ENCODE assay signal across 2 cellular contexts in the genomic region with DNA sequence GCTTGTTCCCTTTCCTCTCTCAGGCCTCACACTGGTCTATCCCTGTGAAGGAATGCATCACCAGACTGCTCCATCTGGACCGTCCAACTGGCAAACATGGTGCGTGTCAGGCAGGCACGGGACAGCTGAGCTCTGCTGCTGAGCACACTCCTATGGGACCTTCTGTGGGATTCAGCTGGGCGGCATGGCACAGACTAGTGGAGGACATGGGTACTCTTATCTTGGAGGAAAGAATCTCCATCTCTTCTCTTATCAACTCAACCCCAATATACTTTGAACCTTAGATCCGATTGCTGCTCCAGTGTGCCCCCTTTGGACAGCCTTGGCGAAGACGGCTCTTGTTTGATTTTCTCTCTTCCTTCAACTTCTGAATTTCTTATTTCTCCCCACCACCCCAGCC.
TF ChIP-seq lines count a peak whose summit lies in the region.

No MANE protein-coding gene starts in this region.

TF ChIP-seq in SK-N-SH, 30 proteins besides CTCF, POLR2A, EP300 and RAD21 (continued from another document):
- TF ChIP-seq, protein P1, sequence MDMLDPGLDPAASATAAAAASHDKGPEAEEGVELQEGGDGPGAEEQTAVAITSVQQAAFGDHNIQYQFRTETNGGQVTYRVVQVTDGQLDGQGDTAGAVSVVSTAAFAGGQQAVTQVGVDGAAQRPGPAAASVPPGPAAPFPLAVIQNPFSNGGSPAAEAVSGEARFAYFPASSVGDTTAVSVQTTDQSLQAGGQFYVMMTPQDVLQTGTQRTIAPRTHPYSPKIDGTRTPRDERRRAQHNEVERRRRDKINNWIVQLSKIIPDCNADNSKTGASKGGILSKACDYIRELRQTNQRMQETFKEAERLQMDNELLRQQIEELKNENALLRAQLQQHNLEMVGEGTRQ (IDR thresholded peaks at IDR 0.05; ENCODE audit: borderline replicate concordance, low read depth, low read length), result no peak

TF ChIP-seq in SK-N-SH treated with all-trans-retinoic acid at 6 μM for 48 hours, 23 proteins besides CTCF, POLR2A, EP300 and RAD21 (continued from another document):
- no peak for TF ChIP-seq ZNF8 (CRISPR knock-in tag; IDR thresholded peaks at IDR 0.05)
- TF ChIP-seq PPARA (CRISPR knock-in tag; IDR thresholded peaks at IDR 0.05; ENCODE audit: borderline replicate concordance), result no peak
- TF ChIP-seq ARNTL (CRISPR knock-in tag; IDR thresholded peaks at IDR 0.05; ENCODE audit: borderline replicate concordance, low read depth), result no peak
- TF ChIP-seq, protein P2, sequence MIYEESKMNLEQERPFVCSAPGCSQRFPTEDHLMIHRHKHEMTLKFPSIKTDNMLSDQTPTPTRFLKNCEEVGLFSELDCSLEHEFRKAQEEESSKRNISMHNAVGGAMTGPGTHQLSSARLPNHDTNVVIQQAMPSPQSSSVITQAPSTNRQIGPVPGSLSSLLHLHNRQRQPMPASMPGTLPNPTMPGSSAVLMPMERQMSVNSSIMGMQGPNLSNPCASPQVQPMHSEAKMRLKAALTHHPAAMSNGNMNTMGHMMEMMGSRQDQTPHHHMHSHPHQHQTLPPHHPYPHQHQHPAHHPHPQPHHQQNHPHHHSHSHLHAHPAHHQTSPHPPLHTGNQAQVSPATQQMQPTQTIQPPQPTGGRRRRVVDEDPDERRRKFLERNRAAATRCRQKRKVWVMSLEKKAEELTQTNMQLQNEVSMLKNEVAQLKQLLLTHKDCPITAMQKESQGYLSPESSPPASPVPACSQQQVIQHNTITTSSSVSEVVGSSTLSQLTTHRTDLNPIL (CRISPR knock-in tag; IDR thresholded peaks at IDR 0.05; ENCODE audit: low read depth), result no peak
- TF ChIP-seq, protein P3, sequence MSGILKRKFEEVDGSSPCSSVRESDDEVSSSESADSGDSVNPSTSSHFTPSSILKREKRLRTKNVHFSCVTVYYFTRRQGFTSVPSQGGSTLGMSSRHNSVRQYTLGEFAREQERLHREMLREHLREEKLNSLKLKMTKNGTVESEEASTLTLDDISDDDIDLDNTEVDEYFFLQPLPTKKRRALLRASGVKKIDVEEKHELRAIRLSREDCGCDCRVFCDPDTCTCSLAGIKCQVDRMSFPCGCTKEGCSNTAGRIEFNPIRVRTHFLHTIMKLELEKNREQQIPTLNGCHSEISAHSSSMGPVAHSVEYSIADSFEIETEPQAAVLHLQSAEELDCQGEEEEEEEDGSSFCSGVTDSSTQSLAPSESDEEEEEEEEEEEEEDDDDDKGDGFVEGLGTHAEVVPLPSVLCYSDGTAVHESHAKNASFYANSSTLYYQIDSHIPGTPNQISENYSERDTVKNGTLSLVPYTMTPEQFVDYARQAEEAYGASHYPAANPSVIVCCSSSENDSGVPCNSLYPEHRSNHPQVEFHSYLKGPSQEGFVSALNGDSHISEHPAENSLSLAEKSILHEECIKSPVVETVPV (CRISPR knock-in tag; IDR thresholded peaks at IDR 0.05), result no peak
- no peak for TF ChIP-seq TCF4 (CRISPR knock-in tag; IDR thresholded peaks at IDR 0.05; ENCODE audit: borderline replicate concordance)
- TF ChIP-seq ZFP3 (CRISPR knock-in tag; IDR thresholded peaks at IDR 0.05), result no peak
- TF ChIP-seq TOX (CRISPR knock-in tag; IDR thresholded peaks at IDR 0.05; ENCODE audit: borderline replicate concordance), result no peak
- no peak for TF ChIP-seq ESRRG (CRISPR knock-in tag; IDR thresholded peaks at IDR 0.05)
- TF ChIP-seq GLIS3 (CRISPR knock-in tag; IDR thresholded peaks at IDR 0.05), result no peak
- no peak for TF ChIP-seq ISL1 (CRISPR knock-in tag; IDR thresholded peaks at IDR 0.05)
- no peak for TF ChIP-seq OSR1 (CRISPR knock-in tag; IDR thresholded peaks at IDR 0.05)
- TF ChIP-seq, protein P4, sequence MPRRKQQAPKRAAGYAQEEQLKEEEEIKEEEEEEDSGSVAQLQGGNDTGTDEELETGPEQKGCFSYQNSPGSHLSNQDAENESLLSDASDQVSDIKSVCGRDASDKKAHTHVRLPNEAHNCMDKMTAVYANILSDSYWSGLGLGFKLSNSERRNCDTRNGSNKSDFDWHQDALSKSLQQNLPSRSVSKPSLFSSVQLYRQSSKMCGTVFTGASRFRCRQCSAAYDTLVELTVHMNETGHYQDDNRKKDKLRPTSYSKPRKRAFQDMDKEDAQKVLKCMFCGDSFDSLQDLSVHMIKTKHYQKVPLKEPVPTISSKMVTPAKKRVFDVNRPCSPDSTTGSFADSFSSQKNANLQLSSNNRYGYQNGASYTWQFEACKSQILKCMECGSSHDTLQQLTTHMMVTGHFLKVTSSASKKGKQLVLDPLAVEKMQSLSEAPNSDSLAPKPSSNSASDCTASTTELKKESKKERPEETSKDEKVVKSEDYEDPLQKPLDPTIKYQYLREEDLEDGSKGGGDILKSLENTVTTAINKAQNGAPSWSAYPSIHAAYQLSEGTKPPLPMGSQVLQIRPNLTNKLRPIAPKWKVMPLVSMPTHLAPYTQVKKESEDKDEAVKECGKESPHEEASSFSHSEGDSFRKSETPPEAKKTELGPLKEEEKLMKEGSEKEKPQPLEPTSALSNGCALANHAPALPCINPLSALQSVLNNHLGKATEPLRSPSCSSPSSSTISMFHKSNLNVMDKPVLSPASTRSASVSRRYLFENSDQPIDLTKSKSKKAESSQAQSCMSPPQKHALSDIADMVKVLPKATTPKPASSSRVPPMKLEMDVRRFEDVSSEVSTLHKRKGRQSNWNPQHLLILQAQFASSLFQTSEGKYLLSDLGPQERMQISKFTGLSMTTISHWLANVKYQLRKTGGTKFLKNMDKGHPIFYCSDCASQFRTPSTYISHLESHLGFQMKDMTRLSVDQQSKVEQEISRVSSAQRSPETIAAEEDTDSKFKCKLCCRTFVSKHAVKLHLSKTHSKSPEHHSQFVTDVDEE (CRISPR knock-in tag; IDR thresholded peaks at IDR 0.05), result no peak
- TF ChIP-seq BACH2 (CRISPR knock-in tag; IDR thresholded peaks at IDR 0.05; ENCODE audit: borderline replicate concordance), result no peak
- no peak for TF ChIP-seq ZC3H10 (CRISPR knock-in tag; IDR thresholded peaks at IDR 0.05)
- TF ChIP-seq, protein P5, sequence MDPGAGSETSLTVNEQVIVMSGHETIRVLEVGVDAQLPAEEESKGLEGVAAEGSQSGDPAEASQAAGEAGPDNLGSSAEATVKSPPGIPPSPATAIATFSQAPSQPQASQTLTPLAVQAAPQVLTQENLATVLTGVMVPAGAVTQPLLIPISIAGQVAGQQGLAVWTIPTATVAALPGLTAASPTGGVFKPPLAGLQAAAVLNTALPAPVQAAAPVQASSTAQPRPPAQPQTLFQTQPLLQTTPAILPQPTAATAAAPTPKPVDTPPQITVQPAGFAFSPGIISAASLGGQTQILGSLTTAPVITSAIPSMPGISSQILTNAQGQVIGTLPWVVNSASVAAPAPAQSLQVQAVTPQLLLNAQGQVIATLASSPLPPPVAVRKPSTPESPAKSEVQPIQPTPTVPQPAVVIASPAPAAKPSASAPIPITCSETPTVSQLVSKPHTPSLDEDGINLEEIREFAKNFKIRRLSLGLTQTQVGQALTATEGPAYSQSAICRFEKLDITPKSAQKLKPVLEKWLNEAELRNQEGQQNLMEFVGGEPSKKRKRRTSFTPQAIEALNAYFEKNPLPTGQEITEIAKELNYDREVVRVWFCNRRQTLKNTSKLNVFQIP (CRISPR knock-in tag; IDR thresholded peaks at IDR 0.05; ENCODE audit: borderline replicate concordance, low read depth), result no peak
